1 cellular context compared by ENCODE assay signal in the genomic region with DNA sequence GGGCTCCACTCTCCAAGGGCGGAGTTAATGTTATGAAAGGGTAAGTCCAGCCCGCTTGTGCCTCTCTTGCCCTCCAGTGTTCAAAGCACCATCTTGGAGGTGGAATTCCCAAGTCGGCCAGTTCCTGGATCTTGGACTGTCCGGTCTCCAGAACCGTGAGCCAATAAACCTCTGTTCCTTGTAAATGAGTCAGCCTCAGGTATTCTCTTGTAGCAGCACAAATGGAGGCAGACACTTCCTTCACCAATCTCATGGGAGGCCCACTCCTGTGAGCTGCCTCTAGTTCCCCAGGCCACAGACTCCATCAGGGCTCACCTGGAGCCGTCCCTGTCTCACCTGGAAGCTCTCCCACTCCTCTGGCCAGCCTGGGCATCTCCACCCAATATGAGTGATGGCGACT.
TF ChIP-seq lines count a peak whose summit lies in the region.

No MANE protein-coding gene starts in this region.

TF ChIP-seq in HepG2, 621 proteins besides CTCF, POLR2A, EP300 and RAD21:
- TF ChIP-seq POLR2G (IDR thresholded peaks at IDR 0.05; ENCODE audit: low read depth, low read length), result no peak
- TF ChIP-seq ZSCAN12 (CRISPR knock-in tag; IDR thresholded peaks at IDR 0.05), result no peak
- TF ChIP-seq ARNTL (CRISPR knock-in tag; IDR thresholded peaks at IDR 0.05), result no peak
- TF ChIP-seq ZBTB26 (CRISPR knock-in tag; IDR thresholded peaks at IDR 0.05; ENCODE audit: borderline replicate concordance), result no peak
- no peak for TF ChIP-seq FOXK2 (IDR thresholded peaks at IDR 0.05)
- TF ChIP-seq NFKBIZ (CRISPR knock-in tag; IDR thresholded peaks at IDR 0.05), result no peak
- TF ChIP-seq, protein P1, sequence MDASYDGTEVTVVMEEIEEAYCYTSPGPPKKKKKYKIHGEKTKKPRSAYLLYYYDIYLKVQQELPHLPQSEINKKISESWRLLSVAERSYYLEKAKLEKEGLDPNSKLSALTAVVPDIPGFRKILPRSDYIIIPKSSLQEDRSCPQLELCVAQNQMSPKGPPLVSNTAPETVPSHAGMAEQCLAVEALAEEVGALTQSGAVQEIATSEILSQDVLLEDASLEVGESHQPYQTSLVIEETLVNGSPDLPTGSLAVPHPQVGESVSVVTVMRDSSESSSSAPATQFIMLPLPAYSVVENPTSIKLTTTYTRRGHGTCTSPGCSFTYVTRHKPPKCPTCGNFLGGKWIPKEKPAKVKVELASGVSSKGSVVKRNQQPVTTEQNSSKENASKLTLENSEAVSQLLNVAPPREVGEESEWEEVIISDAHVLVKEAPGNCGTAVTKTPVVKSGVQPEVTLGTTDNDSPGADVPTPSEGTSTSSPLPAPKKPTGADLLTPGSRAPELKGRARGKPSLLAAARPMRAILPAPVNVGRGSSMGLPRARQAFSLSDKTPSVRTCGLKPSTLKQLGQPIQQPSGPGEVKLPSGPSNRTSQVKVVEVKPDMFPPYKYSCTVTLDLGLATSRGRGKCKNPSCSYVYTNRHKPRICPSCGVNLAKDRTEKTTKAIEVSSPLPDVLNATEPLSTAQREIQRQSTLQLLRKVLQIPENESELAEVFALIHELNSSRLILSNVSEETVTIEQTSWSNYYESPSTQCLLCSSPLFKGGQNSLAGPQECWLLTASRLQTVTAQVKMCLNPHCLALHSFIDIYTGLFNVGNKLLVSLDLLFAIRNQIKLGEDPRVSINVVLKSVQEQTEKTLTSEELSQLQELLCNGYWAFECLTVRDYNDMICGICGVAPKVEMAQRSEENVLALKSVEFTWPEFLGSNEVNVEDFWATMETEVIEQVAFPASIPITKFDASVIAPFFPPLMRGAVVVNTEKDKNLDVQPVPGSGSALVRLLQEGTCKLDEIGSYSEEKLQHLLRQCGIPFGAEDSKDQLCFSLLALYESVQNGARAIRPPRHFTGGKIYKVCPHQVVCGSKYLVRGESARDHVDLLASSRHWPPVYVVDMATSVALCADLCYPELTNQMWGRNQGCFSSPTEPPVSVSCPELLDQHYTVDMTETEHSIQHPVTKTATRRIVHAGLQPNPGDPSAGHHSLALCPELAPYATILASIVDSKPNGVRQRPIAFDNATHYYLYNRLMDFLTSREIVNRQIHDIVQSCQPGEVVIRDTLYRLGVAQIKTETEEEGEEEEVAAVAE (CRISPR knock-in tag; IDR thresholded peaks at IDR 0.05; ENCODE audit: borderline replicate concordance), result no peak
TF ChIP-seq in HepG2: peak in this region for 0.
